1 cellular context compared by ENCODE assay signal in genomic region chr4:98685225-98686045, GRCh38.
TF ChIP-seq lines count a peak whose summit lies in the region.

No MANE protein-coding gene starts in this region.

TF ChIP-seq in A549, 52 proteins besides CTCF, POLR2A, EP300 and RAD21 (continued from another document):
- TF ChIP-seq, protein P1, sequence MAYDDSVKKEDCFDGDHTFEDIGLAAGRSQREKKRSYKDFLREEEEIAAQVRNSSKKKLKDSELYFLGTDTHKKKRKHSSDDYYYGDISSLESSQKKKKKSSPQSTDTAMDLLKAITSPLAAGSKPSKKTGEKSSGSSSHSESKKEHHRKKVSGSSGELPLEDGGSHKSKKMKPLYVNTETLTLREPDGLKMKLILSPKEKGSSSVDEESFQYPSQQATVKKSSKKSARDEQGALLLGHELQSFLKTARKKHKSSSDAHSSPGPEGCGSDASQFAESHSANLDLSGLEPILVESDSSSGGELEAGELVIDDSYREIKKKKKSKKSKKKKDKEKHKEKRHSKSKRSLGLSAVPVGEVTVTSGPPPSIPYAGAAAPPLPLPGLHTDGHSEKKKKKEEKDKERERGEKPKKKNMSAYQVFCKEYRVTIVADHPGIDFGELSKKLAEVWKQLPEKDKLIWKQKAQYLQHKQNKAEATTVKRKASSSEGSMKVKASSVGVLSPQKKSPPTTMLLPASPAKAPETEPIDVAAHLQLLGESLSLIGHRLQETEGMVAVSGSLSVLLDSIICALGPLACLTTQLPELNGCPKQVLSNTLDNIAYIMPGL (CRISPR knock-in tag; IDR thresholded peaks at IDR 0.05; ENCODE audit: borderline replicate concordance) = no peak
- TF ChIP-seq CBX2 (IDR thresholded peaks at IDR 0.05; ENCODE audit: borderline replicate concordance, low read depth) (no peak), ZFP36 (IDR thresholded peaks at IDR 0.05; ENCODE audit: borderline replicate concordance, partially characterized antibody) (no peak)
